In genomic region chr3:177041021-177041729, GRCh38 we compare ENCODE assay signal across 8 cellular contexts.
DNase-seq lines count a peak whose midpoint lies in the region; ATAC-seq and TF ChIP-seq lines count a peak whose summit lies in the region.

No MANE protein-coding gene starts in this region.

- intact Hi-C loops in sciatic nerve (cut with DNase I): no loop called here

- peak; percentile 14 for DNase-seq in NCI-H510A (lab: John Stamatoyannopoulos, UW)
- DNase-seq in fibroblast of the aortic adventitia (ENCODE audit: low read depth): peak; percentile 71
- peak; percentile 64 for DNase-seq in sciatic nerve (ENCODE audit: low spot score)
- DNase-seq in SW 1271 (lab: John Stamatoyannopoulos, UW): no peak
- DNase-seq in stimulated activated naive CD4-positive, alpha-beta T cell treated with Interleukin-2 at 50 U/mL for 16 hours (lab: John Stamatoyannopoulos, UW): no peak
- DNase-seq in inferior parietal cortex (ENCODE audit: extremely low spot score): no peak

- no peak for TF ChIP-seq CTCF in fibroblast of the aortic adventitia (IDR thresholded peaks at IDR 0.05; ENCODE audit: insufficient read depth, low read length)

- no peak overlapping the region for H3K4me3 ChIP-seq in fibroblast of the aortic adventitia (ENCODE audit: low read depth, low read length)

- ATAC-seq in GM18907 (IDR thresholded peaks at IDR 0.05; ENCODE audit: unreplicated experiment) (peak; percentile 5), sciatic nerve (peak; percentile 89), HG02678 (IDR thresholded peaks at IDR 0.05; ENCODE audit: unreplicated experiment) (no peak)

Comparison
In these comparisons a context has a peak if more than half of its experiments do, and no peak if none do; other contexts are left out.
1. DNase-seq: peak in NCI-H510A (single experiment), fibroblast of the aortic adventitia (single experiment) and sciatic nerve (single experiment); none in SW 1271 (0 of 2), stimulated activated naive CD4-positive, alpha-beta T cell treated with Interleukin-2 at 50 U/mL for 16 hours (single experiment) and inferior parietal cortex (single experiment).